8 cellular contexts compared by ENCODE assay signal in genomic region chr10:31927597-31928530, GRCh38. TPM values are rescaled to one million over a fixed set of nuclear protein-coding genes. Genes with fewer than 3 reads are reported as not detected.
DNase-seq lines count a peak whose midpoint lies in the region; ATAC-seq and TF ChIP-seq lines count a peak whose summit lies in the region.

No MANE protein-coding gene starts in this region.

- no peaks in the 10 kb centered on the region for H3K27me3 ChIP-seq in PC-9 (ENCODE audit: insufficient read depth, low read depth)
- H3K27me3 ChIP-seq in thoracic aorta (replicated peaks; ENCODE audit: insufficient read depth): no peaks in the 10 kb centered on the region

- POLR2A ChIA-PET in PC-9 (lab: Charles Lee; ENCODE audit: unreplicated experiment): interaction anchor here (0.9 kb wide), 1 partner anchor 8 kb away, joined by 5 read pairs; no protein-coding TSS in a partner anchor

- peaks cover 12% of the 10 kb centered on the region for H4K20me1 ChIP-seq in PC-9 (ENCODE audit: insufficient read depth)

- peaks cover 0 to 2% (median 0%) of the 10 kb centered on the region in 7 donors for H3K9me3 Mint-ChIP-seq in CD14-positive monocyte
- H3K9me3 Mint-ChIP-seq in activated T-helper 2 cell treated with anti-CD3 and anti-CD28 coated beads, Interferon-gamma antibody, Interleukin-2, Interleukin-4, amounts not matched to agents 10 μg/mL and 5 μg/mL and 100 μg/mL, durations not matched to agents 14 hours and 24 hours and 36 hours: no peaks in the 10 kb centered on the region
- H3K9me3 Mint-ChIP-seq in naive B cell: no peaks in the 10 kb centered on the region

- CTCF ChIA-PET in PC-9 (lab: Charles Lee): no interaction called here

- no peaks in the 10 kb centered on the region for H3K36me3 ChIP-seq in PC-9 (ENCODE audit: low read depth)
- H3K36me3 ChIP-seq in thoracic aorta: no peaks in the 10 kb centered on the region

- peaks cover 25% of the 10 kb centered on the region; the same call in 1 of the 2 replicates for H3F3A ChIP-seq in PC-9 (ENCODE audit: insufficient read depth, low read depth)

- no peaks in the 10 kb centered on the region for H3K36me3 Mint-ChIP-seq in CD14-positive monocyte
- peaks cover 4% of the 10 kb centered on the region for H3K36me3 Mint-ChIP-seq in activated T-helper 2 cell treated with anti-CD3 and anti-CD28 coated beads, Interferon-gamma antibody, Interleukin-2, Interleukin-4, amounts not matched to agents 10 μg/mL and 5 μg/mL and 100 μg/mL, durations not matched to agents 14 hours and 24 hours and 36 hours (ENCODE audit: low read depth)
- H3K36me3 Mint-ChIP-seq in naive B cell: no peaks in the 10 kb centered on the region

- peaks cover 0 to 8% (median 4%) of the 10 kb centered on the region in 3 donors for H3K27me3 Mint-ChIP-seq in CD14-positive monocyte (ENCODE audit: low read depth in 3 of 3)
- H3K27me3 Mint-ChIP-seq in activated T-helper 2 cell treated with anti-CD3 and anti-CD28 coated beads, Interferon-gamma antibody, Interleukin-2, Interleukin-4, amounts not matched to agents 10 μg/mL and 5 μg/mL and 100 μg/mL, durations not matched to agents 14 hours and 24 hours and 36 hours (ENCODE audit: low read depth): peaks cover 18% of the 10 kb centered on the region
- H3K27me3 Mint-ChIP-seq in naive B cell: no peaks in the 10 kb centered on the region

- BruUV-seq in PC-9 (replicated peaks; lab: Mats Ljungman, UMichigan): TSS peak; percentile 39

- H3K4me3 Mint-ChIP-seq in CD14-positive monocyte: peak overlapping the region; percentile 91 to 92
- peak overlapping the region; percentile 83 for H3K4me3 Mint-ChIP-seq in activated T-helper 2 cell treated with anti-CD3 and anti-CD28 coated beads, Interferon-gamma antibody, Interleukin-2, Interleukin-4, amounts not matched to agents 10 μg/mL and 5 μg/mL and 100 μg/mL, durations not matched to agents 14 hours and 24 hours and 36 hours (ENCODE audit: low read depth)
- peak overlapping the region; percentile 88 to 97 (median 94) for H3K4me3 Mint-ChIP-seq in naive B cell

- DNase-seq in CD14-positive monocyte (ENCODE audit: low spot score) (peak; percentile 47), PC-9 (peak; percentile 34 to 41), fibroblast of mammary gland (ENCODE audit: low read depth) (peak; percentile 35), naive B cell (peak; percentile 51), thoracic aorta (ENCODE audit: low spot score) (no peak)
- peak; percentile 31 for DNase-seq in activated T-helper 2 cell treated with anti-CD3 and anti-CD28 coated beads, Interferon-gamma antibody, Interleukin-2, Interleukin-4, amounts not matched to agents 10 μg/mL and 5 μg/mL and 100 μg/mL, durations not matched to agents 14 hours and 24 hours and 36 hours (ENCODE audit: low spot score)

- H3K79me2 ChIP-seq in PC-9 (ENCODE audit: low read depth): peaks cover 68% of the 10 kb centered on the region

- TF ChIP-seq CTCF in CD14-positive monocyte (IDR thresholded peaks at IDR 0.05): peak; percentile 24
- no peak; the same call in 1 of the 2 replicates for TF ChIP-seq CTCF in PC-9 (conservative IDR thresholded peaks at IDR 0.05)
- TF ChIP-seq CTCF in fibroblast of mammary gland (conservative IDR thresholded peaks at IDR 0.05; ENCODE audit: control insufficient read depth, insufficient read depth, low read depth, low read length): peak; percentile 43
- TF ChIP-seq CTCF in thoracic aorta (IDR thresholded peaks at IDR 0.05): peak; percentile 41

- peak overlapping the region; percentile 97 for H3K4me2 ChIP-seq in PC-9

- H3K4me3 ChIP-seq in PC-9: peak overlapping the region; percentile 77
- peak overlapping the region; percentile 66 for H3K4me3 ChIP-seq in fibroblast of mammary gland (ENCODE audit: control insufficient read depth, low read depth, low read length)
- H3K4me3 ChIP-seq in thoracic aorta: peak overlapping the region; percentile 86

- intact Hi-C loops in CD14-positive monocyte (cut with micrococcal nuclease) (loop anchor here (5.0 kb wide), 3 partner anchors 34 to 79 kb away; no protein-coding TSS in a partner anchor), PC-9 (cut with micrococcal nuclease; ENCODE audit: unreplicated experiment) (loop anchor here (5.0 to 10.0 kb wide), 4 partner anchors 34 to 417 kb away; partner anchors contain the start of gene EPC1)
- intact Hi-C loops in activated T-helper 2 cell treated with anti-CD3 and anti-CD28 coated beads, Interferon-gamma antibody, Interleukin-2, Interleukin-4, amounts not matched to agents 10 μg/mL and 5 μg/mL and 100 μg/mL, durations not matched to agents 14 hours and 24 hours and 36 hours (cut with micrococcal nuclease): loop anchor here (1.0 to 10.0 kb wide), 6 partner anchors 9 to 417 kb away; partner anchors contain the start of genes EPC1 and KIF5B

- H3K27ac Mint-ChIP-seq in CD14-positive monocyte (peak overlapping the region in 6 of 7 donors; percentile 40 to 88 (median 84)), naive B cell (peak overlapping the region; percentile 83 to 90 (median 88))
- H3K27ac Mint-ChIP-seq in activated T-helper 2 cell treated with anti-CD3 and anti-CD28 coated beads, Interferon-gamma antibody, Interleukin-2, Interleukin-4, amounts not matched to agents 10 μg/mL and 5 μg/mL and 100 μg/mL, durations not matched to agents 14 hours and 24 hours and 36 hours: peak overlapping the region; percentile 42

- peak overlapping the region; percentile 48 for H2AFZ ChIP-seq in PC-9

- H3K9me2 ChIP-seq in PC-9 (ENCODE audit: insufficient read depth): no peaks in the 10 kb centered on the region

- H3K4me1 Mint-ChIP-seq in CD14-positive monocyte (peaks cover 35% of the 10 kb centered on the region), naive B cell (peaks cover 29 to 42% (median 31%) of the 10 kb centered on the region in 3 donors)
- H3K4me1 Mint-ChIP-seq in activated T-helper 2 cell treated with anti-CD3 and anti-CD28 coated beads, Interferon-gamma antibody, Interleukin-2, Interleukin-4, amounts not matched to agents 10 μg/mL and 5 μg/mL and 100 μg/mL, durations not matched to agents 14 hours and 24 hours and 36 hours (ENCODE audit: low read depth): peaks cover 45% of the 10 kb centered on the region

- H3K27ac ChIP-seq in PC-9 (peak overlapping the region; percentile 54), thoracic aorta (peak overlapping the region; percentile 91 to 95)

- H3K9me3 ChIP-seq in PC-9 (ENCODE audit: insufficient read depth, low read depth) (no peaks in the 10 kb centered on the region), thoracic aorta (no peaks in the 10 kb centered on the region)

- H3K4me1 ChIP-seq in PC-9 (replicated peaks; ENCODE audit: insufficient read depth): peaks cover 44% of the 10 kb centered on the region
- H3K4me1 ChIP-seq in thoracic aorta (ENCODE audit: control insufficient read depth in 1 of 2, low read depth in 2 of 2): peaks cover 20 to 25% of the 10 kb centered on the region in 2 donors

- ATAC-seq in GM19372 (IDR thresholded peaks at IDR 0.05; ENCODE audit: low read depth, unreplicated experiment): peak; percentile 29
- peak; percentile 36 for ATAC-seq in HG03460 (IDR thresholded peaks at IDR 0.05; ENCODE audit: unreplicated experiment)
- ATAC-seq in naive B cell (ENCODE audit: low read depth in 2 of 2): peak; percentile 52 to 53
- no peak for ATAC-seq in thoracic aorta (ENCODE audit: insufficient number of reproducible peaks, low FRiP score, low read depth)

RNA-seq across cellular contexts. Expression of gene ARHGAP12, which starts 0.8 kb away (rescaled TPM):
- polyA plus RNA-seq in CD14-positive monocyte: 1 to 10 TPM; 3.2 to 4.7 TPM
- 34.3 and 51.9 TPM in 2 replicates for total RNA-seq in PC-9 (2021)
- total RNA-seq in activated T-helper 2 cell treated with anti-CD3 and anti-CD28 coated beads, Interferon-gamma antibody, Interleukin-2, Interleukin-4, amounts not matched to agents 10 μg/mL and 5 μg/mL and 100 μg/mL, durations not matched to agents 14 hours and 24 hours and 36 hours: 2.7 and 3.5 TPM in 2 replicates
- 10 to 100 TPM; 13.1 to 18.2 (median 15.1) TPM for polyA plus RNA-seq in naive B cell (ENCODE audit: low read depth in 6 of 6)
- 10 to 100 TPM; 26.3 to 37.2 TPM for total RNA-seq in thoracic aorta
